29 cellular contexts compared by ENCODE assay signal in genomic region chr22:29065468-29066190, GRCh38. TPM values are rescaled to one million over a fixed set of nuclear protein-coding genes. Genes with fewer than 3 reads are reported as not detected.
"Had no signal": no experiment of that assay in that cellular context is flagged by ENCODE, and none has a peak within 500 bp of the region (broad histone marks: within the 10 kb centered on the region; RNA-seq: fewer than 3 reads in every experiment).

No MANE protein-coding gene starts in this region.

- ATAC-seq: heart right ventricle; lower lobe of right lung; right lobe of liver; stimulated activated effector memory CD8-positive, alpha-beta T cell treated with anti-CD3 and anti-CD28 coated beads, Interleukin-12 subunit alpha, Interleukin-12 subunit beta, amount 100 ng/mL, for 72 hours; stimulated activated naive CD8-positive, alpha-beta T cell treated with anti-CD3 and anti-CD28 coated beads, Interleukin-15, amount 100 ng/mL, for 72 hours had no signal

- H3K9me3 Mint-ChIP-seq: dendritic cell treated with granulocyte-macrophage colony-stimulating factor and Interleukin-4, amounts not matched to agents 40 ng/mL and 50 ng/mL, for 4 days; neural crest cell; stimulated activated effector memory CD8-positive, alpha-beta T cell treated with anti-CD3 and anti-CD28 coated beads, Interleukin-12 subunit alpha, Interleukin-12 subunit beta, amount 100 ng/mL, for 72 hours; stimulated activated naive CD8-positive, alpha-beta T cell treated with anti-CD3 and anti-CD28 coated beads, Interleukin-15, amount 100 ng/mL, for 72 hours had no signal

- DNase-seq: activated CD4-positive, alpha-beta T cell treated with anti-CD3 and anti-CD28 coated beads for 1 hour; activated CD8-positive, alpha-beta memory T cell treated with anti-CD3 and anti-CD28 coated beads for 24 hours; activated CD8-positive, alpha-beta memory T cell treated with anti-CD3 and anti-CD28 coated beads, Interleukin-2, amount 50 U/mL, for 48 hours; activated effector memory CD4-positive, alpha-beta T cell treated with anti-CD3 and anti-CD28 coated beads, Interleukin-2, amount 50 U/mL, for 16 hours; activated naive CD4-positive, alpha-beta T cell treated with anti-CD3 and anti-CD28 coated beads, Interleukin-2, amount 50 U/mL, for 16 hours; activated T-cell treated with anti-CD3 and anti-CD28 coated beads, Interleukin-2, amount 50 U/mL, for 48 hours; aorta; effector CD4-positive, alpha-beta T cell; heart right ventricle; lower lobe of right lung; mesendoderm; mucosa of descending colon; occipital lobe; posterior cingulate gyrus; right lobe of liver; stimulated activated CD4-positive, alpha-beta T cell treated with anti-CD3 and anti-CD28 coated beads, Interleukin-1b, Interleukin-23, amount 100 ng/mL, for 48 hours; stimulated activated naive CD8-positive, alpha-beta T cell treated with anti-CD3 and anti-CD28 coated beads, Interleukin-15, amount 100 ng/mL, for 72 hours; tibial artery had no signal

- H3K27ac Mint-ChIP-seq: brain; dendritic cell treated with granulocyte-macrophage colony-stimulating factor and Interleukin-4, amounts not matched to agents 40 ng/mL and 50 ng/mL, for 4 days; stimulated activated effector memory CD8-positive, alpha-beta T cell treated with anti-CD3 and anti-CD28 coated beads, Interleukin-12 subunit alpha, Interleukin-12 subunit beta, amount 100 ng/mL, for 72 hours; stimulated activated naive CD8-positive, alpha-beta T cell treated with anti-CD3 and anti-CD28 coated beads, Interleukin-15, amount 100 ng/mL, for 72 hours had no signal

- H3K4me3 Mint-ChIP-seq: brain; dendritic cell treated with granulocyte-macrophage colony-stimulating factor and Interleukin-4, amounts not matched to agents 40 ng/mL and 50 ng/mL, for 4 days; neural crest cell; stimulated activated effector memory CD8-positive, alpha-beta T cell treated with anti-CD3 and anti-CD28 coated beads, Interleukin-12 subunit alpha, Interleukin-12 subunit beta, amount 100 ng/mL, for 72 hours; stimulated activated naive CD8-positive, alpha-beta T cell treated with anti-CD3 and anti-CD28 coated beads, Interleukin-15, amount 100 ng/mL, for 72 hours had no signal

- H3K4me3 ChIP-seq: heart right ventricle, lower lobe of right lung, mucosa of descending colon, right lobe of liver, skin epidermis, tibial artery had no signal

- H3K36me3 Mint-ChIP-seq: brain; stimulated activated effector memory CD8-positive, alpha-beta T cell treated with anti-CD3 and anti-CD28 coated beads, Interleukin-12 subunit alpha, Interleukin-12 subunit beta, amount 100 ng/mL, for 72 hours had no signal

RNA-seq across cellular contexts. Expression of gene C22orf31, which starts 4.0 kb away (rescaled TPM):
- total RNA-seq: aorta; cardiac septum; epithelial cell of proximal tubule; lower lobe of right lung; neural crest cell; occipital lobe; right lobe of liver; T-helper 2 cell treated with Interferon-gamma antibody and Interleukin-4, amounts not matched to agents 100 ng/mL and 5 ng/mL, for 36 hours; ureter had no signal
- polyA plus RNA-seq: aorta, fibroblast of lung, heart right ventricle, keratinocyte had no signal
